ENCODE assay signal across 17 cellular contexts in genomic region chr20:51171141-51171540, GRCh38.
DNase-seq lines count a peak whose midpoint lies in the region; ATAC-seq and TF ChIP-seq lines count a peak whose summit lies in the region.
"Had no signal": no experiment of that assay in that cellular context is flagged by ENCODE, and none has a peak within 500 bp of the region (broad histone marks: within the 10 kb centered on the region; RNA-seq: fewer than 3 reads in every experiment).

No MANE protein-coding gene starts in this region.

- H3K27ac ChIP-seq in mammary epithelial cell (ENCODE audit: insufficient read depth, low read depth, low read length): no peak overlapping the region
- H3K27ac ChIP-seq: 22Rv1, A549, C4-2B, HL-60 had no signal

- no peak for TF ChIP-seq CTCF in mammary epithelial cell (conservative IDR thresholded peaks at IDR 0.05 in 1 of 2, IDR thresholded peaks at IDR 0.05 in 1 of 2; ENCODE audit: extremely low read depth in 1 of 2, insufficient read depth in 1 of 2, low read depth in 1 of 2, low read length in 2 of 2)
- no peak for TF ChIP-seq CTCF in MCF 10A (IDR thresholded peaks at IDR 0.05; ENCODE audit: unreplicated experiment)
- no peak for TF ChIP-seq CTCF in osteocyte (IDR thresholded peaks at IDR 0.05)

- H3K4me1 Mint-ChIP-seq in MCF 10A (ENCODE audit: insufficient read depth, unreplicated experiment): no peaks in the 10 kb centered on the region
- H3K4me1 Mint-ChIP-seq in osteocyte (ENCODE audit: unreplicated experiment): no peaks in the 10 kb centered on the region

- H3K9me3 Mint-ChIP-seq in MCF 10A (ENCODE audit: unreplicated experiment) (no peaks in the 10 kb centered on the region), osteocyte (ENCODE audit: unreplicated experiment) (peaks cover 11% of the 10 kb centered on the region)
- H3K9me3 Mint-ChIP-seq: CD4-positive, alpha-beta T cell; GM23338 had no signal

- in situ Hi-C loops in mammary epithelial cell (cut with MboI; ENCODE audit: low sequenced_read_pairs in 2 of 2): no loop called here

- intact Hi-C loops in mammary epithelial cell (cut with micrococcal nuclease): no loop called here
- intact Hi-C loops in MCF 10A (cut with micrococcal nuclease): no loop called here

- no peak overlapping the region for H3K9ac ChIP-seq in mammary epithelial cell (ENCODE audit: insufficient read depth, low read length)

- no peak overlapping the region for H3K4me3 Mint-ChIP-seq in MCF 10A (ENCODE audit: unreplicated experiment)
- H3K4me3 Mint-ChIP-seq in osteocyte (ENCODE audit: unreplicated experiment): no peak overlapping the region
- H3K4me3 Mint-ChIP-seq: CD4-positive, alpha-beta T cell; GM23338 had no signal

- DNase-seq in mammary epithelial cell (peak; percentile 70), MCF 10A (ENCODE audit: unreplicated experiment) (no peak), islet precursor cell (peak; percentile 21), osteocyte (ENCODE audit: extremely low spot score, unreplicated experiment) (peak; percentile 7), cortex of kidney (lab: John Stamatoyannopoulos, UW) (no peak)
- DNase-seq: AML-193; CD4-positive, alpha-beta T cell; HCEC 1CT; IMR-90 had no signal

- WGBS in mammary epithelial cell (ENCODE audit: low coverage, missing lambda C conversion rate): 21% methylated on average over 2 of the region's 2 CpGs

- H4K20me1 ChIP-seq in mammary epithelial cell (ENCODE audit: insufficient read depth, low read length): no peaks in the 10 kb centered on the region

- H2AFZ ChIP-seq in mammary epithelial cell (ENCODE audit: low read depth, low read length): peak overlapping the region; percentile 8
- H2AFZ ChIP-seq: GM23338 had no signal

- POLR2A ChIA-PET in MCF 10A (lab: Yijun Ruan, JAX): no interaction called here

- ATAC-seq in GM18861 (IDR thresholded peaks at IDR 0.05; ENCODE audit: unreplicated experiment) (no peak), HG03521 (IDR thresholded peaks at IDR 0.05; ENCODE audit: unreplicated experiment) (no peak)
- ATAC-seq: A549, GM23338 had no signal

- H3K36me3 ChIP-seq in mammary epithelial cell (ENCODE audit: insufficient read depth, low read length): no peaks in the 10 kb centered on the region

- H3K36me3 Mint-ChIP-seq in MCF 10A (ENCODE audit: insufficient read depth, unreplicated experiment) (no peaks in the 10 kb centered on the region), osteocyte (ENCODE audit: unreplicated experiment) (no peaks in the 10 kb centered on the region)

- no peaks in the 10 kb centered on the region for H3K9me3 ChIP-seq in mammary epithelial cell (replicated peaks; ENCODE audit: insufficient read depth, low read length)
- H3K9me3 ChIP-seq: Caco-2 had no signal

- no peaks in the 10 kb centered on the region for H3K4me1 ChIP-seq in mammary epithelial cell (ENCODE audit: insufficient read depth, low read length)
- H3K4me1 ChIP-seq: A549, Caco-2 had no signal

- BruUV-seq in mammary epithelial cell (replicated peaks; lab: Mats Ljungman, UMichigan): no TSS peak
- BruUV-seq in MCF 10A (replicated peaks; lab: Mats Ljungman, UMichigan): no TSS peak

- no peak overlapping the region for H3K27ac Mint-ChIP-seq in MCF 10A (ENCODE audit: low read depth, unreplicated experiment)
- H3K27ac Mint-ChIP-seq in osteocyte (ENCODE audit: unreplicated experiment): no peak overlapping the region
- H3K27ac Mint-ChIP-seq: CD4-positive, alpha-beta T cell; GM23338 had no signal

- dilution Hi-C loops in mammary epithelial cell (cut with HindIII; ENCODE audit: low sequenced_read_pairs): no loop called here

- H3K27me3 ChIP-seq in mammary epithelial cell (ENCODE audit: insufficient read depth, low read length): no peaks in the 10 kb centered on the region

- no peak overlapping the region for H3K4me2 ChIP-seq in mammary epithelial cell (ENCODE audit: insufficient read depth, low read depth, low read length)
- H3K4me2 ChIP-seq: A549, GM23338 had no signal

- H3K79me2 ChIP-seq in mammary epithelial cell (ENCODE audit: insufficient read depth, low read length): no peaks in the 10 kb centered on the region

- H3K27me3 Mint-ChIP-seq in MCF 10A (ENCODE audit: insufficient read depth, unreplicated experiment) (no peaks in the 10 kb centered on the region), osteocyte (ENCODE audit: unreplicated experiment) (peaks cover 42% of the 10 kb centered on the region)

- no peak overlapping the region for H3K4me3 ChIP-seq in mammary epithelial cell (replicated peaks in 1 of 3; ENCODE audit: insufficient read depth in 1 of 3, low read depth in 2 of 3, low read length in 3 of 3)
- H3K4me3 ChIP-seq: A549, GM23338 had no signal

- CTCF ChIA-PET in mammary epithelial cell (lab: Charles Lee; ENCODE audit: low non-redundant PET) (no interaction called here), MCF 10A (lab: Yijun Ruan, JAX) (interaction anchor here (0.5 kb wide), 1 partner anchor 178 kb away, joined by 3 read pairs; no protein-coding TSS in a partner anchor)

Comparison
In these comparisons a context has a peak if more than half of its experiments do, and no peak if none do; other contexts are left out.
1. DNase-seq: peak in mammary epithelial cell (single experiment), islet precursor cell (single experiment) and osteocyte (single experiment); none in MCF 10A (single experiment) and cortex of kidney (single experiment).